In genomic region chr6:149897015-149897697, GRCh38 we compare ENCODE assay signal across 9 cellular contexts. TPM values are rescaled to one million over a fixed set of nuclear protein-coding genes. Genes with fewer than 3 reads are reported as not detected.
A peak's percentile ranks its signal among the peaks of the same experiment; 100 is the strongest.
DNase-seq lines count a peak whose midpoint lies in the region; ATAC-seq, FAIRE-seq and TF ChIP-seq lines count a peak whose summit lies in the region.
"Had no signal": no experiment of that assay in that cellular context is flagged by ENCODE, and none has a peak within 500 bp of the region (broad histone marks: within the 10 kb centered on the region; RNA-seq: fewer than 3 reads in every experiment).

No MANE protein-coding gene starts in this region.

- H3K9me3 Mint-ChIP-seq in astrocyte (ENCODE audit: unreplicated experiment), result no peaks in the 10 kb centered on the region

- TF ChIP-seq EP300 in stomach (IDR thresholded peaks at IDR 0.05), result no peak

- H3K4me1 ChIP-seq in astrocyte (ENCODE audit: insufficient read depth, low read length) (peaks cover 26% of the 10 kb centered on the region), stomach (peaks cover 30 to 39% (median 35%) of the 10 kb centered on the region in 4 donors)

- H3K9ac ChIP-seq in astrocyte (ENCODE audit: low read length), result peak overlapping the region; percentile 48

- no peak for ATAC-seq in HG03196 (IDR thresholded peaks at IDR 0.05; ENCODE audit: unreplicated experiment)
- ATAC-seq in HG02610 (IDR thresholded peaks at IDR 0.05; ENCODE audit: unreplicated experiment), result no peak

- DNase-seq in H54 (ENCODE audit: insufficient read length, low spot score) (peak; percentile 67), astrocyte (ENCODE audit: low read depth) (peak; percentile 85), hippocampal formation (lab: John Stamatoyannopoulos, UW) (peak; percentile 14 to 25), stomach (peak; percentile 78), NCI-H146 (lab: John Stamatoyannopoulos, UW) (no peak)
- DNase-seq in activated naive CD4-positive, alpha-beta T cell treated with Interleukin-2 at 50 U/mL for 16 hours, result no peak
- DNase-seq: NCI-H1105 had no signal

- intact Hi-C loops in stomach (cut with DNase I; ENCODE audit: low total_unique reads), result no loop called here

- peaks cover 9% of the 10 kb centered on the region for H3K4me1 Mint-ChIP-seq in astrocyte (ENCODE audit: low read depth, unreplicated experiment)

- H3K4me2 ChIP-seq in astrocyte (ENCODE audit: low read length), result peak overlapping the region; percentile 73

- H3K79me2 ChIP-seq in astrocyte (ENCODE audit: insufficient read depth, low read length), result no peaks in the 10 kb centered on the region

- no peak for FAIRE-seq in H54 (lab: Jason Lieb, UNC)
- FAIRE-seq in astrocyte (lab: Jason Lieb, UNC), result no peak

- H3K27me3 ChIP-seq in astrocyte (ENCODE audit: insufficient read depth, low read length) (no peaks in the 10 kb centered on the region), stomach (no peaks in the 10 kb centered on the region)

- peak overlapping the region; percentile 10 for H3K27ac ChIP-seq in astrocyte (ENCODE audit: low read depth, low read length)
- peak overlapping the region; percentile 51 to 87 (median 83) for H3K27ac ChIP-seq in stomach

- H3K36me3 ChIP-seq in astrocyte (ENCODE audit: insufficient read depth, low read length) (no peaks in the 10 kb centered on the region), stomach (no peaks in the 10 kb centered on the region)

- no peak overlapping the region for H3K4me3 Mint-ChIP-seq in astrocyte (ENCODE audit: unreplicated experiment)

- no peak overlapping the region for H3K27ac Mint-ChIP-seq in astrocyte (ENCODE audit: unreplicated experiment)

- no peaks in the 10 kb centered on the region for H3K36me3 Mint-ChIP-seq in astrocyte (ENCODE audit: low read depth, unreplicated experiment)

- TF ChIP-seq POLR2A in H54 (IDR thresholded peaks at IDR 0.05; ENCODE audit: low read depth, low read length) (no peak), stomach (IDR thresholded peaks at IDR 0.05) (no peak)

- H3K9me3 ChIP-seq in astrocyte (ENCODE audit: insufficient read depth, low read depth, low read length), result no peaks in the 10 kb centered on the region
- no peaks in the 10 kb centered on the region for H3K9me3 ChIP-seq in stomach

- 24 to 43% (median 35%) methylated on average over 13 of the region's 13 CpGs for WGBS in stomach, 5 donors

- H3K4me3 ChIP-seq in astrocyte (ENCODE audit: insufficient read depth, low read depth, low read length) (peak overlapping the region; percentile 11), stomach (peak overlapping the region; percentile 28 to 34 (median 31))

- peak overlapping the region; percentile 44 for H2AFZ ChIP-seq in astrocyte (ENCODE audit: low read depth, low read length)

- TF ChIP-seq CTCF in astrocyte (IDR thresholded peaks at IDR 0.05; ENCODE audit: insufficient read depth, low read depth, low read length), result no peak
- TF ChIP-seq CTCF in stomach (IDR thresholded peaks at IDR 0.05), result no peak

- peaks cover 62% of the 10 kb centered on the region for H3K27me3 Mint-ChIP-seq in astrocyte (ENCODE audit: low read depth, unreplicated experiment)

- H4K20me1 ChIP-seq in astrocyte (ENCODE audit: insufficient read depth, low read length), result no peaks in the 10 kb centered on the region

RNA-seq across cellular contexts. Expression of gene RAET1E, which starts 0.8 kb away (rescaled TPM):
- total RNA-seq in astrocyte, result not detected in 2 replicates
- total RNA-seq in stomach, result not detected
- 1 to 10 TPM in 1 of 3 donors, under 1 TPM in 1, not detected in 1; 0.19 to 2.6 TPM for polyA plus RNA-seq in stomach

RNA-seq across cellular contexts. Expression of gene RAET1G, which starts 25.8 kb away (rescaled TPM):
- not detected in 2 replicates for total RNA-seq in astrocyte
- under 1 TPM in 1 of 5 donors, not detected in 4; 0.89 TPM for total RNA-seq in stomach
- 1 to 10 TPM in 1 of 3 donors, not detected in 2; 3.1 TPM for polyA plus RNA-seq in stomach

RNA-seq across cellular contexts. Expression of gene LRP11, which starts 33.0 kb away (rescaled TPM):
- total RNA-seq in astrocyte (24.2 and 26.2 TPM in 2 replicates), stomach (10 to 100 TPM in 3 of 5 donors, 1 to 10 TPM in 2; 1.8 to 80.8 (median 23.9) TPM)
- 10 to 100 TPM in 1 of 3 donors, 1 to 10 TPM in 2; 2.0 to 18.1 (median 7.4) TPM for polyA plus RNA-seq in stomach

RNA-seq across cellular contexts. Expression of gene ULBP2, which starts 44.7 kb away (rescaled TPM):
- total RNA-seq in astrocyte (7.3 and 7.5 TPM in 2 replicates), stomach (1 to 10 TPM in 1 of 5 donors, not detected in 4; 1.4 TPM)
- under 1 TPM in 2 of 3 donors, not detected in 1; 0.31 to 0.43 TPM for polyA plus RNA-seq in stomach

Comparison
In these comparisons a context has a peak if more than half of its experiments do, and no peak if none do; other contexts are left out.
1. DNase-seq: peak in H54 (single experiment), astrocyte (single experiment), hippocampal formation (2 of 2) and stomach (single experiment); none in NCI-H146 (single experiment) and activated naive CD4-positive, alpha-beta T cell treated with Interleukin-2 at 50 U/mL for 16 hours (single experiment).